Comparison of ENCODE assay signal across 10 cellular contexts in genomic region chr17:66275651-66276050, GRCh38. TPM values are rescaled to one million over a fixed set of nuclear protein-coding genes. Genes with fewer than 3 reads are reported as not detected.
A peak's percentile ranks its signal among the peaks of the same experiment; 100 is the strongest.
DNase-seq lines count a peak whose midpoint lies in the region; ATAC-seq and TF ChIP-seq lines count a peak whose summit lies in the region.
"Had no signal": no experiment of that assay in that cellular context is flagged by ENCODE, and none has a peak within 500 bp of the region (broad histone marks: within the 10 kb centered on the region; RNA-seq: fewer than 3 reads in every experiment).

No MANE protein-coding gene starts in this region.

- peak; percentile 13 to 30 for DNase-seq in activated CD4-positive, alpha-beta T cell treated with anti-CD3 and anti-CD28 coated beads, Interleukin-2, amount 50 U/mL, for 48 hours
- DNase-seq in activated CD4-positive, alpha-beta T cell treated with anti-CD3 and anti-CD28 coated beads for 4 hours, result no peak
- DNase-seq in Panc1 (ENCODE audit: low read depth, low spot score), result peak; percentile 81
- peak; percentile 29 for DNase-seq in smooth muscle cell of the brain vasculature (ENCODE audit: low read depth, low spot score)
- DNase-seq in lower leg skin (ENCODE audit: low spot score in 2 of 2), result no peak
- DNase-seq: left ventricle myocardium superior, SHP77 treated with DMSO at 0.1 percent for 48 hours had no signal

- ATAC-seq in Panc1 (peak; percentile 96), esophagus mucosa (peak; percentile 94), GM21423 (IDR thresholded peaks at IDR 0.05; ENCODE audit: unreplicated experiment) (no peak), HG02885 (IDR thresholded peaks at IDR 0.05; ENCODE audit: poor library complexity, unreplicated experiment) (no peak)
- ATAC-seq: left ventricle myocardium superior had no signal

- no peak for TF ChIP-seq CTCF in Panc1 (IDR thresholded peaks at IDR 0.05)
- TF ChIP-seq CTCF in lower leg skin (IDR thresholded peaks at IDR 0.05), result no peak

- intact Hi-C loops in Panc1 (cut with micrococcal nuclease; ENCODE audit: unreplicated experiment) (no loop called here), lower leg skin (cut with DNase I; ENCODE audit: low total_unique reads) (no loop called here)

- H3K27ac ChIP-seq in Panc1 (ENCODE audit: low read length), result peak overlapping the region; percentile 86

- H3K4me1 ChIP-seq in Panc1 (ENCODE audit: control insufficient read depth, insufficient read depth, low read length), result peaks cover 28% of the 10 kb centered on the region

- H3K36me3 ChIP-seq in Panc1 (ENCODE audit: control insufficient read depth, insufficient read depth, low read length), result no peaks in the 10 kb centered on the region

- CTCF ChIA-PET in Panc1 (lab: Charles Lee), result interaction anchor here (0.6 kb wide), 1 partner anchor 627 kb away, joined by 4 read pairs; no protein-coding TSS in a partner anchor

- 55 to 66% methylated on average over 6 of the region's 6 CpGs for WGBS in lower leg skin, 2 donors

- TF ChIP-seq POLR2A in lower leg skin (IDR thresholded peaks at IDR 0.05), result no peak

- H3K4me3 ChIP-seq in Panc1 (ENCODE audit: low read depth in 2 of 2, low read length in 2 of 2) (no peak overlapping the region), lower leg skin (ENCODE audit: low read depth, poor library complexity, severe bottlenecking) (no peak overlapping the region)

- H3K27me3 ChIP-seq in Panc1 (ENCODE audit: control insufficient read depth, insufficient read depth, low read length), result no peaks in the 10 kb centered on the region

- POLR2A ChIA-PET in Panc1 (lab: Charles Lee), result no interaction called here

- H3K9me3 ChIP-seq in Panc1 (ENCODE audit: control insufficient read depth, insufficient read depth, low read depth, low read length), result peaks cover 8% of the 10 kb centered on the region; the same call in 1 of the 2 replicates

- BruUV-seq in Panc1 (replicated peaks; lab: Mats Ljungman, UMichigan), result no TSS peak

- in situ Hi-C loops in Panc1 (cut with HindIII; ENCODE audit: low pct_unique_long_range_greater_than_20kb, low sequenced_read_pairs), result no loop called here

RNA-seq across cellular contexts. Expression of gene PRKCA, which starts 26.8 kb away (rescaled TPM):
- total RNA-seq in Panc1 (2021; ENCODE audit: unreplicated experiment) (53.0 TPM), esophagus mucosa (4.5 TPM), lower leg skin (10 to 100 TPM in 3 of 4 donors, 1 to 10 TPM in 1; 9.6 to 15.5 (median 11.1) TPM)
- polyA plus RNA-seq in Panc1 (2012; ENCODE audit: insufficient read length), result 19.2 TPM

RNA-seq across cellular contexts. Expression of gene APOH, which starts 46.4 kb away (rescaled TPM):
- 1.2 TPM for total RNA-seq in Panc1 (2021; ENCODE audit: unreplicated experiment)
- polyA plus RNA-seq in Panc1 (2012; ENCODE audit: insufficient read length), result not detected
- 0.24 TPM for total RNA-seq in esophagus mucosa
- total RNA-seq in lower leg skin, result not detected
- total RNA-seq: left ventricle myocardium superior had no signal

Comparison
In these comparisons a context has a peak if more than half of its experiments do, and no peak if none do; other contexts are left out.
1. DNase-seq: peak in activated CD4-positive, alpha-beta T cell treated with anti-CD3 and anti-CD28 coated beads, Interleukin-2, amount 50 U/mL, for 48 hours (2 of 2), Panc1 (single experiment) and smooth muscle cell of the brain vasculature (single experiment); none in activated CD4-positive, alpha-beta T cell treated with anti-CD3 and anti-CD28 coated beads for 4 hours (0 of 2) and lower leg skin (0 of 2).
2. ATAC-seq: peak in Panc1 (single experiment) and esophagus mucosa (single experiment); none in GM21423 (single experiment) and HG02885 (single experiment).